In genomic region chr9:136533775-136534157, GRCh38 we compare ENCODE assay signal across 1 cellular context.
TF ChIP-seq lines count a peak whose summit lies in the region.

No MANE protein-coding gene starts in this region.

TF ChIP-seq in GM23338, 12 proteins besides CTCF, POLR2A, EP300 and RAD21 (continued from another document):
- TF ChIP-seq ZNF462 (CRISPR knock-in tag; IDR thresholded peaks at IDR 0.05) = no peak
